ENCODE assay signal across 8 cellular contexts in genomic region chr1:20660363-20661234, GRCh38. TPM values are rescaled to one million over a fixed set of nuclear protein-coding genes. Genes with fewer than 3 reads are reported as not detected.
A peak's percentile ranks its signal among the peaks of the same experiment; 100 is the strongest.
DNase-seq lines count a peak whose midpoint lies in the region; ATAC-seq and TF ChIP-seq lines count a peak whose summit lies in the region.

No MANE protein-coding gene starts in this region.

- H3K36me3 ChIP-seq in aorta (ENCODE audit: control insufficient read depth in 1 of 2, insufficient read depth in 2 of 2, low read length in 1 of 2) = no peaks in the 10 kb centered on the region

- no peaks in the 10 kb centered on the region for H3K4me1 ChIP-seq in aorta (ENCODE audit: control insufficient read depth in 1 of 2, insufficient read depth in 2 of 2, low read length in 2 of 2)

- H3K27me3 Mint-ChIP-seq in activated CD8-positive, alpha-beta memory T cell treated with anti-CD3 and anti-CD28 coated beads, Interleukin-2, amount 10 ng/mL, durations not matched to agents 7 days and 5 days = no peaks in the 10 kb centered on the region
- no peaks in the 10 kb centered on the region for H3K27me3 Mint-ChIP-seq in mesothelial cell of epicardium (ENCODE audit: low read depth)

- H3K9me3 Mint-ChIP-seq in activated CD8-positive, alpha-beta memory T cell treated with anti-CD3 and anti-CD28 coated beads, Interleukin-2, amount 10 ng/mL, durations not matched to agents 7 days and 5 days (ENCODE audit: low read depth) = no peaks in the 10 kb centered on the region
- H3K9me3 Mint-ChIP-seq in mesothelial cell of epicardium = no peaks in the 10 kb centered on the region

- no peaks in the 10 kb centered on the region for H3K9me3 ChIP-seq in aorta (ENCODE audit: control insufficient read depth, low read length)

- WGBS in aorta, 2 donors = 2 to 3% methylated on average over 28 of the region's 28 CpGs

- peak overlapping the region; percentile 57 to 65 for H3K4me3 ChIP-seq in aorta (ENCODE audit: low read length in 2 of 2)

- peak; percentile 4 for ATAC-seq in activated CD8-positive, alpha-beta memory T cell treated with anti-CD3 and anti-CD28 coated beads, Interleukin-2, amount 10 ng/mL, durations not matched to agents 7 days and 5 days
- ATAC-seq in aorta (ENCODE audit: low FRiP score) = no peak

- H3K27me3 ChIP-seq in aorta (ENCODE audit: control insufficient read depth in 1 of 2, insufficient read depth in 2 of 2, low read length in 1 of 2) = no peaks in the 10 kb centered on the region

- peaks cover 37% of the 10 kb centered on the region for H3K4me1 Mint-ChIP-seq in activated CD8-positive, alpha-beta memory T cell treated with anti-CD3 and anti-CD28 coated beads, Interleukin-2, amount 10 ng/mL, durations not matched to agents 7 days and 5 days
- H3K4me1 Mint-ChIP-seq in mesothelial cell of epicardium = peaks cover 31% of the 10 kb centered on the region

- H3K4me3 Mint-ChIP-seq in activated CD8-positive, alpha-beta memory T cell treated with anti-CD3 and anti-CD28 coated beads, Interleukin-2, amount 10 ng/mL, durations not matched to agents 7 days and 5 days = peak overlapping the region; percentile 83
- peak overlapping the region; percentile 100 for H3K4me3 Mint-ChIP-seq in mesothelial cell of epicardium

- H3K27ac Mint-ChIP-seq in activated CD8-positive, alpha-beta memory T cell treated with anti-CD3 and anti-CD28 coated beads, Interleukin-2, amount 10 ng/mL, durations not matched to agents 7 days and 5 days = peak overlapping the region; percentile 99
- peak overlapping the region; percentile 96 for H3K27ac Mint-ChIP-seq in mesothelial cell of epicardium

- DNase-seq in activated CD8-positive, alpha-beta memory T cell treated with anti-CD3 and anti-CD28 coated beads, Interleukin-2, amount 10 ng/mL, durations not matched to agents 7 days and 5 days = no peak
- no peak for DNase-seq in activated CD8-positive, alpha-beta memory T cell treated with anti-CD3 and anti-CD28 coated beads, Interleukin-2, amount 50 U/mL, for 48 hours
- DNase-seq in NAMALWA (ENCODE audit: low spot score) (peak; percentile 27), caudate nucleus (lab: John Stamatoyannopoulos, UW) (peak in 1 of 61 donors; percentile 56), mesothelial cell of epicardium (ENCODE audit: low spot score in 2 of 2, unreplicated experiment in 2 of 2) (no peak), aorta (no peak), GOT3 (lab: John Stamatoyannopoulos, UW) (no peak), NCI-H510A (lab: John Stamatoyannopoulos, UW) (no peak)

- CTCF ChIA-PET in activated CD8-positive, alpha-beta memory T cell treated with anti-CD3 and anti-CD28 coated beads, Interleukin-2, amount 10 ng/mL, durations not matched to agents 7 days and 5 days (lab: Charles Lee) = interaction anchor here (0.6 to 6.2 kb wide), 10 partner anchors 9 to 535 kb away, joined by 3 to 39 read pairs (median 6); partner anchors contain the start of genes MUL1 and PINK1

- no peak for TF ChIP-seq CTCF in mesothelial cell of epicardium (IDR thresholded peaks at IDR 0.05; ENCODE audit: unreplicated experiment)

- intact Hi-C loops in aorta (cut with DNase I) = loop anchor here in 1 of 2 donors (2.0 kb wide), 1 partner anchor 26 kb away; no protein-coding TSS in a partner anchor

- H3K36me3 Mint-ChIP-seq in activated CD8-positive, alpha-beta memory T cell treated with anti-CD3 and anti-CD28 coated beads, Interleukin-2, amount 10 ng/mL, durations not matched to agents 7 days and 5 days = peaks cover 27% of the 10 kb centered on the region
- peaks cover 16% of the 10 kb centered on the region for H3K36me3 Mint-ChIP-seq in mesothelial cell of epicardium

- H3K27ac ChIP-seq in caudate nucleus (ENCODE audit: low read depth, low read length) (peak overlapping the region; percentile 3), aorta (ENCODE audit: low read depth in 1 of 2, low read length in 2 of 2) (no peak overlapping the region)

RNA-seq across cellular contexts. Expression of gene DDOST, which starts 0.6 kb away (rescaled TPM):
- total RNA-seq in activated CD8-positive, alpha-beta memory T cell treated with anti-CD3 and anti-CD28 coated beads, Interleukin-2, amount 10 ng/mL, durations not matched to agents 7 days and 5 days = 100 to 1,000 TPM; 137 to 170 TPM
- total RNA-seq in mesothelial cell of epicardium (244 to 248 TPM (median 245 TPM) in 3 replicates), aorta (100 to 1,000 TPM; 123 to 135 TPM)
- polyA plus RNA-seq in aorta = 100 to 1,000 TPM in 1 of 2 donors, 10 to 100 TPM in 1; 86.3 to 174 TPM

RNA-seq across cellular contexts. Expression of gene PINK1, which starts 27.3 kb away (rescaled TPM):
- 1 to 10 TPM; 3.7 to 5.3 TPM for total RNA-seq in activated CD8-positive, alpha-beta memory T cell treated with anti-CD3 and anti-CD28 coated beads, Interleukin-2, amount 10 ng/mL, durations not matched to agents 7 days and 5 days
- 37.7 to 41.3 TPM (median 38.1 TPM) in 3 replicates for total RNA-seq in mesothelial cell of epicardium
- 10 to 100 TPM; 72.0 to 90.2 TPM for total RNA-seq in aorta
- 100 to 1,000 TPM in 1 of 2 donors, 10 to 100 TPM in 1; 94.6 to 129 TPM for polyA plus RNA-seq in aorta

RNA-seq across cellular contexts. Expression of gene KIF17, which starts 57.2 kb away (rescaled TPM):
- total RNA-seq in activated CD8-positive, alpha-beta memory T cell treated with anti-CD3 and anti-CD28 coated beads, Interleukin-2, amount 10 ng/mL, durations not matched to agents 7 days and 5 days = not detected
- total RNA-seq in mesothelial cell of epicardium (0.40 to 0.86 TPM (median 0.44 TPM) in 3 replicates), aorta (1 to 10 TPM; 2.5 to 3.2 TPM)
- 1 to 10 TPM in 1 of 2 donors, under 1 TPM in 1; 0.49 to 2.6 TPM for polyA plus RNA-seq in aorta
